Comparison of ENCODE assay signal across 20 cellular contexts in genomic region chr3:88668180-88668579, GRCh38.
DNase-seq lines count a peak whose midpoint lies in the region; ATAC-seq and TF ChIP-seq lines count a peak whose summit lies in the region.
"Had no signal": no experiment of that assay in that cellular context is flagged by ENCODE, and none has a peak within 500 bp of the region (broad histone marks: within the 10 kb centered on the region; RNA-seq: fewer than 3 reads in every experiment).

No MANE protein-coding gene starts in this region.

- no peak overlapping the region for H2BK120ac ChIP-seq in mesendoderm (ENCODE audit: low read depth, low read length)

- H3K9me2 ChIP-seq in GM23338 (ENCODE audit: insufficient read depth): no peaks in the 10 kb centered on the region

- no peak overlapping the region for H3K56ac ChIP-seq in mesendoderm (ENCODE audit: low read length)

- H2BK5ac ChIP-seq in mesendoderm (ENCODE audit: low read length): no peak overlapping the region

- H3K27ac ChIP-seq in GM23338 (ENCODE audit: low read depth) (no peak overlapping the region), mesendoderm (ENCODE audit: low read depth, low read length) (no peak overlapping the region)
- H3K27ac ChIP-seq: BLaER1 treated with 17β-estradiol and CSF1 and Interleukin-3, amounts not matched to agents 10 nM and 100 nM had no signal

- no peaks in the 10 kb centered on the region for H3K79me2 ChIP-seq in GM23338 (replicated peaks; ENCODE audit: insufficient read depth)
- no peaks in the 10 kb centered on the region for H3K79me2 ChIP-seq in mesendoderm (ENCODE audit: control insufficient read depth, insufficient read depth, low read length)

- TF ChIP-seq CTCF in GM23338 (conservative IDR thresholded peaks at IDR 0.05; ENCODE audit: low read depth in 2 of 2) (no peak), WTC11 (IDR thresholded peaks at IDR 0.05) (no peak), progenitor cell of endocrine pancreas (IDR thresholded peaks at IDR 0.05; ENCODE audit: unreplicated experiment) (no peak)

- H3K23ac ChIP-seq in mesendoderm (ENCODE audit: low read length): no peak overlapping the region

- no peak overlapping the region for H3K4me2 ChIP-seq in GM23338
- H3K4me2 ChIP-seq in mesendoderm (ENCODE audit: low read length): no peak overlapping the region
- H3K4me2 ChIP-seq: BLaER1 treated with 17β-estradiol and CSF1 and Interleukin-3, amounts not matched to agents 10 nM and 100 nM had no signal

- H4K5ac ChIP-seq in mesendoderm (ENCODE audit: low read length): no peak overlapping the region

- no peak overlapping the region for H4K8ac ChIP-seq in mesendoderm (ENCODE audit: low read depth, low read length)

- H3K27me3 ChIP-seq in GM23338 (ENCODE audit: insufficient read depth) (no peaks in the 10 kb centered on the region), mesendoderm (ENCODE audit: insufficient read depth, low read length, poor library complexity) (no peaks in the 10 kb centered on the region)
- H3K27me3 ChIP-seq: BE2C; BLaER1 treated with 17β-estradiol and CSF1 and Interleukin-3, amounts not matched to agents 10 nM and 100 nM had no signal

- no peaks in the 10 kb centered on the region for H3K4me1 ChIP-seq in GM23338 (ENCODE audit: insufficient read depth)
- H3K4me1 ChIP-seq in mesendoderm (ENCODE audit: control insufficient read depth, low read depth, low read length): no peaks in the 10 kb centered on the region
- H3K4me1 ChIP-seq: BE2C; BLaER1 treated with 17β-estradiol and CSF1 and Interleukin-3, amounts not matched to agents 10 nM and 100 nM had no signal

- peaks cover 8% of the 10 kb centered on the region for H3K4me1 Mint-ChIP-seq in GM23338
- H3K4me1 Mint-ChIP-seq in WTC11: peaks cover 18% of the 10 kb centered on the region
- H3K4me1 Mint-ChIP-seq in progenitor cell of endocrine pancreas (ENCODE audit: low read depth): no peaks in the 10 kb centered on the region
- H3K4me1 Mint-ChIP-seq: CD14-positive monocyte; CD8-positive, alpha-beta memory T cell had no signal

- H3K4me3 ChIP-seq in GM23338 (no peak overlapping the region), mesendoderm (ENCODE audit: low read length) (no peak overlapping the region)
- H3K4me3 ChIP-seq: BLaER1 treated with 17β-estradiol and CSF1 and Interleukin-3, amounts not matched to agents 10 nM and 100 nM had no signal

- ATAC-seq in GM23338 (peak; percentile 47; the same call in 2 of the 3 replicates), WTC11 (peak; percentile 88), GM21619 (IDR thresholded peaks at IDR 0.05; ENCODE audit: unreplicated experiment) (no peak), HG03432 (IDR thresholded peaks at IDR 0.05; ENCODE audit: unreplicated experiment) (no peak)

- no peaks in the 10 kb centered on the region for H4K20me1 ChIP-seq in GM23338 (replicated peaks; ENCODE audit: insufficient read depth)
- H4K20me1 ChIP-seq: BLaER1 treated with 17β-estradiol and CSF1 and Interleukin-3, amounts not matched to agents 10 nM and 100 nM had no signal

- POLR2A ChIA-PET in WTC11 (lab: Charles Lee): interaction anchor here (0.5 kb wide), 1 partner anchor 1441 kb away, joined by 3 read pairs; the partner anchor contains the start of gene CHMP2B

- H3K27me3 Mint-ChIP-seq in GM23338 (ENCODE audit: insufficient read depth, low read depth, poor library complexity) (no peaks in the 10 kb centered on the region), WTC11 (ENCODE audit: low read depth) (no peaks in the 10 kb centered on the region), progenitor cell of endocrine pancreas (no peaks in the 10 kb centered on the region)
- H3K27me3 Mint-ChIP-seq: CD4-positive, alpha-beta T cell; CD8-positive, alpha-beta memory T cell had no signal

- H3K18ac ChIP-seq in mesendoderm (ENCODE audit: low read length): no peak overlapping the region

- no peak overlapping the region for H3K4ac ChIP-seq in mesendoderm (ENCODE audit: low read depth, low read length)

- no peaks in the 10 kb centered on the region for H3K9me3 Mint-ChIP-seq in GM23338
- H3K9me3 Mint-ChIP-seq in WTC11: no peaks in the 10 kb centered on the region
- no peaks in the 10 kb centered on the region for H3K9me3 Mint-ChIP-seq in progenitor cell of endocrine pancreas (ENCODE audit: low read depth)
- H3K9me3 Mint-ChIP-seq: CD4-positive, alpha-beta T cell had no signal

- H2AK5ac ChIP-seq in mesendoderm (ENCODE audit: low read length): no peak overlapping the region

- H3K27ac Mint-ChIP-seq in GM23338 (no peak overlapping the region), WTC11 (no peak overlapping the region), progenitor cell of endocrine pancreas (no peak overlapping the region)
- H3K27ac Mint-ChIP-seq: CD14-positive monocyte; CD4-positive, alpha-beta T cell; CD8-positive, alpha-beta memory T cell had no signal

- no peak overlapping the region for H3K9ac ChIP-seq in mesendoderm (ENCODE audit: low read length)
- H3K9ac ChIP-seq: BLaER1 treated with 17β-estradiol and CSF1 and Interleukin-3, amounts not matched to agents 10 nM and 100 nM had no signal

- H3K36me3 Mint-ChIP-seq in GM23338 (ENCODE audit: low read depth) (no peaks in the 10 kb centered on the region), WTC11 (no peaks in the 10 kb centered on the region), progenitor cell of endocrine pancreas (ENCODE audit: insufficient read depth) (no peaks in the 10 kb centered on the region)
- H3K36me3 Mint-ChIP-seq: CD14-positive monocyte; CD8-positive, alpha-beta memory T cell had no signal

- no peaks in the 10 kb centered on the region for H3K79me1 ChIP-seq in mesendoderm (ENCODE audit: low read length)

- WGBS in mesendoderm (ENCODE audit: extremely low coverage, insufficient coverage, low lambda C conversion rate): no CpG with 5 or more reads among the region's 2 CpGs

- H3F3A ChIP-seq in GM23338 (replicated peaks; ENCODE audit: low read depth): no peaks in the 10 kb centered on the region

- H2AFZ ChIP-seq in GM23338: no peak overlapping the region

- H2BK15ac ChIP-seq in mesendoderm (replicated peaks; ENCODE audit: low read depth): no peak overlapping the region

- H3K36me3 ChIP-seq in GM23338 (ENCODE audit: insufficient read depth) (no peaks in the 10 kb centered on the region), mesendoderm (ENCODE audit: control insufficient read depth, insufficient read depth, low read length) (no peaks in the 10 kb centered on the region)
- H3K36me3 ChIP-seq: BE2C; BLaER1 treated with 17β-estradiol and CSF1 and Interleukin-3, amounts not matched to agents 10 nM and 100 nM had no signal

- CTCF ChIA-PET in WTC11 (lab: Charles Lee): no interaction called here

- H3K4me3 Mint-ChIP-seq in GM23338 (no peak overlapping the region), WTC11 (no peak overlapping the region), progenitor cell of endocrine pancreas (ENCODE audit: low read depth) (no peak overlapping the region)
- H3K4me3 Mint-ChIP-seq: CD14-positive monocyte; CD4-positive, alpha-beta T cell; CD8-positive, alpha-beta memory T cell had no signal

- DNase-seq in GM23338 (ENCODE audit: low spot score) (no peak), WTC11 (ENCODE audit: low spot score) (no peak), mesendoderm (peak; percentile 51), retina (peak; percentile 13), iPS-NIHi11 (ENCODE audit: low spot score) (no peak), progenitor cell of endocrine pancreas (ENCODE audit: low spot score, unreplicated experiment) (no peak)
- DNase-seq: AML-193; BE2C; CD4-positive, alpha-beta T cell; CD8-positive, alpha-beta memory T cell; DMS 273 treated with DMSO at 0.1 percent for 48 hours; DMS53; DMS79 treated with DMSO at 0.1 percent for 48 hours; GF-D8; H7; HCEC 1CT had no signal

TF ChIP-seq in GM23338, 12 proteins besides CTCF, POLR2A, EP300 and RAD21 (continues in another document):
- TF ChIP-seq ZNF331 (CRISPR knock-in tag; IDR thresholded peaks at IDR 0.05; ENCODE audit: low read depth) (no peak), ZNF114 (CRISPR knock-in tag; IDR thresholded peaks at IDR 0.05) (no peak), NANOG (IDR thresholded peaks at IDR 0.05; ENCODE audit: borderline replicate concordance) (no peak)
- TF ChIP-seq, protein P1, sequence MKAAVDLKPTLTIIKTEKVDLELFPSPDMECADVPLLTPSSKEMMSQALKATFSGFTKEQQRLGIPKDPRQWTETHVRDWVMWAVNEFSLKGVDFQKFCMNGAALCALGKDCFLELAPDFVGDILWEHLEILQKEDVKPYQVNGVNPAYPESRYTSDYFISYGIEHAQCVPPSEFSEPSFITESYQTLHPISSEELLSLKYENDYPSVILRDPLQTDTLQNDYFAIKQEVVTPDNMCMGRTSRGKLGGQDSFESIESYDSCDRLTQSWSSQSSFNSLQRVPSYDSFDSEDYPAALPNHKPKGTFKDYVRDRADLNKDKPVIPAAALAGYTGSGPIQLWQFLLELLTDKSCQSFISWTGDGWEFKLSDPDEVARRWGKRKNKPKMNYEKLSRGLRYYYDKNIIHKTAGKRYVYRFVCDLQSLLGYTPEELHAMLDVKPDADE (IDR thresholded peaks at IDR 0.05): no peak

TF ChIP-seq in WTC11, 78 proteins besides CTCF, POLR2A, EP300 and RAD21 (continues in another document):
- no peak for TF ChIP-seq ZBTB43 (CRISPR knock-in tag; IDR thresholded peaks at IDR 0.05)
- TF ChIP-seq, protein P2, sequence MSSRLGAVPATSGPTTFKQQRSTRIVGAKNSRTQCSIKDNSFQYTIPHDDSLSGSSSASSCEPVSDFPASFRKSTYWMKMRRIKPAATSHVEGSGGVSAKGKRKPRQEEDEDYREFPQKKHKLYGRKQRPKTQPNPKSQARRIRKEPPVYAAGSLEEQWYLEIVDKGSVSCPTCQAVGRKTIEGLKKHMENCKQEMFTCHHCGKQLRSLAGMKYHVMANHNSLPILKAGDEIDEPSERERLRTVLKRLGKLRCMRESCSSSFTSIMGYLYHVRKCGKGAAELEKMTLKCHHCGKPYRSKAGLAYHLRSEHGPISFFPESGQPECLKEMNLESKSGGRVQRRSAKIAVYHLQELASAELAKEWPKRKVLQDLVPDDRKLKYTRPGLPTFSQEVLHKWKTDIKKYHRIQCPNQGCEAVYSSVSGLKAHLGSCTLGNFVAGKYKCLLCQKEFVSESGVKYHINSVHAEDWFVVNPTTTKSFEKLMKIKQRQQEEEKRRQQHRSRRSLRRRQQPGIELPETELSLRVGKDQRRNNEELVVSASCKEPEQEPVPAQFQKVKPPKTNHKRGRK (CRISPR knock-in tag; IDR thresholded peaks at IDR 0.05; ENCODE audit: borderline replicate concordance): no peak

Comparison
In these comparisons a context has a peak if more than half of its experiments do, and no peak if none do; other contexts are left out.
1. ATAC-seq: peak in GM23338 (single experiment) and WTC11 (single experiment); none in GM21619 (single experiment) and HG03432 (single experiment).
2. DNase-seq: peak in mesendoderm (single experiment) and retina (single experiment); none in GM23338 (single experiment), WTC11 (single experiment), iPS-NIHi11 (single experiment) and progenitor cell of endocrine pancreas (single experiment).